Comparison of ENCODE assay signal across 11 cellular contexts in genomic region chr4:120007171-120007894, GRCh38. TPM values are rescaled to one million over a fixed set of nuclear protein-coding genes. Genes with fewer than 3 reads are reported as not detected.
DNase-seq lines count a peak whose midpoint lies in the region; ATAC-seq and TF ChIP-seq lines count a peak whose summit lies in the region.
"Had no signal": no experiment of that assay in that cellular context is flagged by ENCODE, and none has a peak within 500 bp of the region (broad histone marks: within the 10 kb centered on the region; RNA-seq: fewer than 3 reads in every experiment).

No MANE protein-coding gene starts in this region.

- H3K27me3 Mint-ChIP-seq in neural progenitor cell (ENCODE audit: insufficient read depth, low read depth): peaks cover 2% of the 10 kb centered on the region

- H3K4me3 ChIP-seq in HAP-1: no peak overlapping the region
- no peak overlapping the region for H3K4me3 ChIP-seq in neural progenitor cell

- H3K9me3 ChIP-seq in HAP-1 (no peaks in the 10 kb centered on the region), neural progenitor cell (ENCODE audit: low read depth) (no peaks in the 10 kb centered on the region)

- no peak overlapping the region for H3K9ac ChIP-seq in neural progenitor cell

- in situ Hi-C loops in HAP-1 (cut with MboI; ENCODE audit: low sequenced_read_pairs): no loop called here

- H3K27me3 ChIP-seq in HAP-1 (ENCODE audit: low read depth): no peaks in the 10 kb centered on the region
- no peaks in the 10 kb centered on the region for H3K27me3 ChIP-seq in neural progenitor cell

- no peaks in the 10 kb centered on the region for H3K79me2 ChIP-seq in neural progenitor cell (ENCODE audit: low read depth)

- TF ChIP-seq CTCF in AG09319 (IDR thresholded peaks at IDR 0.05; ENCODE audit: low read depth, low read length) (no peak), neural progenitor cell (IDR thresholded peaks at IDR 0.05) (no peak)

- H3K4me1 ChIP-seq in HAP-1 (no peaks in the 10 kb centered on the region), neural progenitor cell (no peaks in the 10 kb centered on the region)

- H4K20me1 ChIP-seq in neural progenitor cell (ENCODE audit: low read depth): no peaks in the 10 kb centered on the region

- H3K9me3 Mint-ChIP-seq in neural progenitor cell: no peaks in the 10 kb centered on the region
- H3K9me3 Mint-ChIP-seq: activated CD4-positive, alpha-beta T cell treated with anti-CD3 and anti-CD28 coated beads, Interleukin-2, amount 10 ng/mL, durations not matched to agents 7 days and 5 days had no signal

- H3K4me2 ChIP-seq in neural progenitor cell: no peak overlapping the region

- no peak overlapping the region for H3K27ac Mint-ChIP-seq in neural progenitor cell
- H3K27ac Mint-ChIP-seq: activated CD4-positive, alpha-beta T cell treated with anti-CD3 and anti-CD28 coated beads, Interleukin-2, amount 10 ng/mL, durations not matched to agents 7 days and 5 days; CD4-positive, alpha-beta memory T cell had no signal

- no peak overlapping the region for H2AFZ ChIP-seq in neural progenitor cell (replicated peaks)

- no peak overlapping the region for H3K27ac ChIP-seq in neural progenitor cell

- no peaks in the 10 kb centered on the region for H3K36me3 Mint-ChIP-seq in neural progenitor cell
- H3K36me3 Mint-ChIP-seq: CD4-positive, alpha-beta memory T cell had no signal

- H3F3A ChIP-seq in neural progenitor cell (ENCODE audit: low read depth): no peaks in the 10 kb centered on the region

- H3K4me3 Mint-ChIP-seq in neural progenitor cell: no peak overlapping the region
- H3K4me3 Mint-ChIP-seq: activated CD4-positive, alpha-beta T cell treated with anti-CD3 and anti-CD28 coated beads, Interleukin-2, amount 10 ng/mL, durations not matched to agents 7 days and 5 days; CD4-positive, alpha-beta memory T cell had no signal

- no peaks in the 10 kb centered on the region for H3K4me1 Mint-ChIP-seq in neural progenitor cell
- H3K4me1 Mint-ChIP-seq: activated CD4-positive, alpha-beta T cell treated with anti-CD3 and anti-CD28 coated beads, Interleukin-2, amount 10 ng/mL, durations not matched to agents 7 days and 5 days; CD4-positive, alpha-beta memory T cell had no signal

- ATAC-seq in HG03103 (IDR thresholded peaks at IDR 0.05; ENCODE audit: low read depth, unreplicated experiment) (peak; percentile 61), HG03457 (IDR thresholded peaks at IDR 0.05; ENCODE audit: unreplicated experiment) (no peak), GM18907 (IDR thresholded peaks at IDR 0.05; ENCODE audit: unreplicated experiment) (no peak)

- H3K36me3 ChIP-seq in HAP-1 (replicated peaks) (no peaks in the 10 kb centered on the region), neural progenitor cell (no peaks in the 10 kb centered on the region)

- peak; percentile 59 for DNase-seq in AG09319 (ENCODE audit: extremely low read depth, low read depth)
- peak; percentile 41 for DNase-seq in amniotic stem cell (lab: John Stamatoyannopoulos, UW)
- peak; percentile 72 for DNase-seq in left kidney (ENCODE audit: low read depth, low spot score)
- no peak for DNase-seq in HAP-1 (ENCODE audit: low spot score in 2 of 2)
- DNase-seq in neural progenitor cell (ENCODE audit: low spot score): no peak
- DNase-seq: activated CD4-positive, alpha-beta T cell treated with anti-CD3 and anti-CD28 coated beads, Interleukin-2, amount 10 ng/mL, durations not matched to agents 7 days and 5 days; activated naive CD4-positive, alpha-beta T cell; CD4-positive, alpha-beta memory T cell had no signal

RNA-seq across cellular contexts. Expression of gene MAD2L1, which starts 59.3 kb away (rescaled TPM):
- 139 and 190 TPM in 2 replicates for total RNA-seq in neural progenitor cell (ENCODE audit: low replicate concordance)

Comparison
In these comparisons a context has a peak if more than half of its experiments do, and no peak if none do; other contexts are left out.
1. DNase-seq: peak in AG09319 (single experiment), amniotic stem cell (single experiment) and left kidney (single experiment); none in HAP-1 (0 of 2) and neural progenitor cell (single experiment).